Comparison of ENCODE assay signal across 29 cellular contexts in the genomic region with DNA sequence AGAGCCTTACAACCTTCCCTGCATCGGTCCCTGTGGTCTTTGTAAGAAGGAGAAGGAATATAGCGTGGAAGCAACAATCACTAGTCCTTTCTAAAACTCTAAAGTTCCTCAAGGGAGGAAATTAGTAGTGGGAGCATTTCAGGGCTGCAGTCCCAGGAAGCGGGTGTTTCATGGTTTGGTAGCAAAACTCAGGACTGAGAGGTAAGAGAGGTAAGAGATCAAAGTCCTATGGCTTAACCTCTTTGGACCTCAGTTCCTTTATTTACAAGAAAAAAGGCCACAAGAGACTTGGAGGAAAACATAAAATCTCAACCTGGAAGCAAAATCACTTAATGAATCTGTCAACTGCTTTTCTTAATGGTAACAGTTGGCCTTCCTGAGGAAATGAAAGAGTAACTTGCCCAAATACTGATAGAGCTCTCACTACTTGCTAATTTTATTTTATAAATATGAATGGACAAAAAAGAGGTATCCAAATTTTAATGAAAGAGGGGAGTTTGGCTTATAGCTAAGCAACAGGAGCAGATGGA.
"Had no signal": no experiment of that assay in that cellular context is flagged by ENCODE, and none has a peak within 500 bp of the region (broad histone marks: within the 10 kb centered on the region; RNA-seq: fewer than 3 reads in every experiment).

No MANE protein-coding gene starts in this region.

- DNase-seq: activated B cell treated with CpG ODN at 0.5 μM for 24 hours; activated CD4-positive, alpha-beta memory T cell treated with anti-CD3 and anti-CD28 coated beads for 36 hours; activated CD4-positive, alpha-beta T cell treated with anti-CD3 and anti-CD28 coated beads for 1 hour; activated CD4-positive, alpha-beta T cell treated with anti-CD3 and anti-CD28 coated beads, Interleukin-2, amount 10 ng/mL, durations not matched to agents 7 days and 5 days; activated CD8-positive, alpha-beta memory T cell treated with anti-CD3 and anti-CD28 coated beads for 24 hours; activated gamma-delta T cell treated with Interleukin-2 at 50 U/mL for 16 hours; activated naive CD4-positive, alpha-beta T cell treated with anti-CD3 and anti-CD28 coated beads, Interleukin-2, amount 50 U/mL, for 16 hours; activated naive CD8-positive, alpha-beta T cell treated with anti-CD3 and anti-CD28 coated beads, Interleukin-2, amount 10 ng/mL, durations not matched to agents 7 days and 5 days; activated T-cell treated with anti-CD3 and anti-CD28 coated beads for 4 hours; activated T-cell treated with anti-CD3 and anti-CD28 coated beads, Interleukin-2, amount 50 U/mL, for 48 hours; adrenal gland; anterior cingulate cortex; Karpas-422; MM.1S; NCI-H1105 treated with DMSO at 0.1 percent for 48 hours; NCI-H1436 treated with DMSO at 0.1 percent for 48 hours; NCI-H1930; NCI-H345; NCI-H510A; NCI-H526 treated with DMSO at 0.1 percent for 48 hours; RPMI8226; T-cell; T-helper 2 cell; T1000 had no signal

- H3K27me3 ChIP-seq: adrenal gland had no signal

- ATAC-seq: activated T-helper 17 cell treated with anti-CD3 and anti-CD28 coated beads, Interleukin-2, amount 50 U/mL, for 72 hours; K562; Right ventricle myocardium inferior; T-cell had no signal

- H3K4me1 ChIP-seq: adrenal gland had no signal

- H3K9me3 ChIP-seq: adrenal gland had no signal

- FAIRE-seq: K562, TTC549 had no signal

- H3K4me3 ChIP-seq: adrenal gland, K562, SK-N-MC had no signal

- H3K27ac ChIP-seq: adrenal gland, SK-N-MC had no signal

- H3K36me3 ChIP-seq: adrenal gland had no signal
